In the genomic region with DNA sequence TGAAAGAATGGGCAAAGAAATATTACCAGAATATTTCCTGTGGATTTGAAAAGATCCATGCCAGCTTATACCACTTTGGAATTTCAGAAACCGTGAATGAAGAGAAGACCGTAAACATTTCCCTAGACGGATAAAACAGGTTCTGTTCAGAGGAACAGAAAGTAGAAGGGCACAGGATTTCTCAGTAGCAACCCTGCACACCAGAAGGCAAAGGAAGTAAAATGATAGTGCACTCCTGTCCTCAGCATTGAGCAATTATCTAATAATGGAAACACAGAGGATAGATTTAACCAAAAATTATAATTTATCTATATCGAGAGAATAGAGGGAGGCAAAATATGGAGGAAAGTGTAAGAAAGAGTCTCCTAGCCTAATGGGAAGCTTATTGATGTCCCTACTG, we compare ENCODE assay signal across 10 cellular contexts.
DNase-seq lines count a peak whose midpoint lies in the region; ATAC-seq and TF ChIP-seq lines count a peak whose summit lies in the region.
"Had no signal": no experiment of that assay in that cellular context is flagged by ENCODE, and none has a peak within 500 bp of the region (broad histone marks: within the 10 kb centered on the region; RNA-seq: fewer than 3 reads in every experiment).

No MANE protein-coding gene starts in this region.

- peak overlapping the region; percentile 79 for H3K4me2 ChIP-seq in PC-3 (ENCODE audit: low read length)

- DNase-seq in NCI-H2171 treated with DMSO at 0.1 percent for 48 hours (lab: John Stamatoyannopoulos, UW) (peak; percentile 5), NCI-H2171 (lab: John Stamatoyannopoulos, UW) (no peak), PC-3 (peak; percentile 11), epithelial cell of proximal tubule (ENCODE audit: low read depth) (no peak), G401 (ENCODE audit: low spot score) (no peak), DMS153 (lab: John Stamatoyannopoulos, UW) (no peak)
- DNase-seq in NK-92 treated with Interleukin-12 subunit alpha and Interleukin-12 subunit beta, amount 100 ng/mL, for 24 hours (lab: John Stamatoyannopoulos, UW) = no peak
- DNase-seq: activated CD4-positive, alpha-beta T cell treated with anti-CD3 and anti-CD28 coated beads for 1 hour; left ventricle myocardium superior had no signal

- H3K79me2 ChIP-seq in PC-3 (ENCODE audit: low read length) = no peaks in the 10 kb centered on the region

- H3K4me3 ChIP-seq in PC-3 (ENCODE audit: low read length) (peak overlapping the region; percentile 41; the same call in 1 of the 2 replicates), epithelial cell of proximal tubule (ENCODE audit: low read depth, low read length) (peak overlapping the region; percentile 26), skeletal muscle tissue (ENCODE audit: low read length in 3 of 3) (peak overlapping the region; percentile 12 to 49 (median 16))

- BruUV-seq in PC-3 (replicated peaks; lab: Mats Ljungman, UMichigan) = TSS peak; percentile 31

- TF ChIP-seq CTCF in PC-3 (conservative IDR thresholded peaks at IDR 0.05; ENCODE audit: low read depth, low read length) (no peak), epithelial cell of proximal tubule (conservative IDR thresholded peaks at IDR 0.05; ENCODE audit: low read depth, low read length) (no peak)

- intact Hi-C loops in PC-3 (cut with micrococcal nuclease) = loop anchor here (2.0 kb wide), 3 partner anchors 68 to 88 kb away; no protein-coding TSS in a partner anchor

- H3K27me3 ChIP-seq in PC-3 (ENCODE audit: low read length) (no peaks in the 10 kb centered on the region), skeletal muscle tissue (ENCODE audit: control insufficient read depth in 3 of 3, insufficient read depth in 3 of 3, low read length in 3 of 3) (no peaks in the 10 kb centered on the region)

- CTCF ChIA-PET in PC-3 (lab: Charles Lee) = no interaction called here

- 0 out of 2 replicates have a peak, but pooled peaks cover 4% of the 10 kb centered on the region for H3K36me3 ChIP-seq in PC-3 (ENCODE audit: low read depth, low read length)
- H3K36me3 ChIP-seq in skeletal muscle tissue (ENCODE audit: control insufficient read depth in 3 of 3, insufficient read depth in 3 of 3, low read length in 3 of 3) = no peaks in the 10 kb centered on the region

- H3F3A ChIP-seq in PC-3 (ENCODE audit: low read length, unreplicated experiment) = peaks cover 4% of the 10 kb centered on the region

- peak overlapping the region; percentile 65 for H2AFZ ChIP-seq in PC-3 (ENCODE audit: low read length)

- 0 out of 2 replicates have a peak, but pooled peaks cover 6% of the 10 kb centered on the region for H3K9me3 ChIP-seq in PC-3 (ENCODE audit: low read length)
- H3K9me3 ChIP-seq in skeletal muscle tissue (ENCODE audit: control insufficient read depth in 3 of 3, low read length in 3 of 3) = peaks cover 0 to 5% (median 0%) of the 10 kb centered on the region in 3 donors

- H3K9me2 ChIP-seq in PC-3 (replicated peaks; ENCODE audit: low read length) = no peaks in the 10 kb centered on the region

- ATAC-seq in PC-3 = peak; percentile 23

- H3K9ac ChIP-seq in PC-3 (ENCODE audit: low read length) (peak overlapping the region; percentile 53), skeletal muscle tissue (ENCODE audit: low read depth in 1 of 3, low read length in 3 of 3) (peak overlapping the region in 2 of 3 donors; percentile 34)

- H4K20me1 ChIP-seq in PC-3 (ENCODE audit: low read length) = no peaks in the 10 kb centered on the region

- H3K4me1 ChIP-seq in PC-3 (ENCODE audit: insufficient read depth, low read length) = peaks cover 31% of the 10 kb centered on the region
- peaks cover 9 to 19% (median 15%) of the 10 kb centered on the region in 3 donors for H3K4me1 ChIP-seq in skeletal muscle tissue (ENCODE audit: control insufficient read depth in 3 of 3, insufficient read depth in 3 of 3, low read length in 3 of 3)

- in situ Hi-C loops in G401 (cut with HindIII; ENCODE audit: low sequenced_read_pairs) = no loop called here

- H3K27ac ChIP-seq in PC-3 (ENCODE audit: low read length) (peak overlapping the region; percentile 90), skeletal muscle tissue (ENCODE audit: low read depth, low read length) (no peak overlapping the region)

- POLR2A ChIA-PET in PC-3 (lab: Charles Lee; ENCODE audit: unreplicated experiment) = interaction anchor here (0.6 kb wide), 1 partner anchor 58 kb away, joined by 4 read pairs; no protein-coding TSS in a partner anchor

Comparison
In these comparisons a context has a peak if more than half of its experiments do, and no peak if none do; other contexts are left out.
1. DNase-seq: peak in NCI-H2171 treated with DMSO at 0.1 percent for 48 hours (single experiment) and PC-3 (single experiment); none in NCI-H2171 (single experiment), epithelial cell of proximal tubule (single experiment), G401 (single experiment), NK-92 treated with Interleukin-12 subunit alpha and Interleukin-12 subunit beta, amount 100 ng/mL, for 24 hours (single experiment) and DMS153 (single experiment).
2. Peak in every context shown above with its lines, with median percentiles within 50 percentile points of each other: H3K4me3 ChIP-seq.